ENCODE assay signal across 10 cellular contexts in the genomic region with DNA sequence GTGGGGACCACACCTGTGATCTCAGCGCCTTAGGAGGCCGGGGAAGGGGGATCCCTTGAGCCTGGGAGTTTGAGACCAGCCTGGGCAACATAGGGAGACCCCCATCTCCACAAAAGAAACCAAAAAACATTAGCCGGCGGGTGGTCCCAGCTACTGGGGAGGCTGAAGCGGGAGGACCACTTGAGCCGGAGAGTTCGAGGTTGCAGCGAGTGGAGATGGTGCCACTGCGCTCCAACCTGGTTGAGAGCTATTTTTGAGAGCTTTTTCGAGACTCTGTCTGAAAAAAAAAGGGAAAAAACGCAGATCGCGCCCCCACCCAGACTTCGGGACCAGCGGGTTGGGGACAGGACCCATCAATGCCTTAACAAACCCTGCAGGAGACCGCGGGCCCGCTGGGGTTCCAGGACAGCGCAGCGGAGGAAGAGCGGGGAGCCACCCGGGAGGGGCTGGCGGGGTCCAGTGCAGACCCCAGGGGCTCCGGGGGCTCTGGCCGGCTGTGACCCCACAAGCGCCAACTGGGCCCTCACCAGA. TPM values are rescaled to one million over a fixed set of nuclear protein-coding genes. Genes with fewer than 3 reads are reported as not detected.
A peak's percentile ranks its signal among the peaks of the same experiment; 100 is the strongest.
DNase-seq lines count a peak whose midpoint lies in the region; ATAC-seq and TF ChIP-seq lines count a peak whose summit lies in the region.
"Had no signal": no experiment of that assay in that cellular context is flagged by ENCODE, and none has a peak within 500 bp of the region (broad histone marks: within the 10 kb centered on the region; RNA-seq: fewer than 3 reads in every experiment).

No MANE protein-coding gene starts in this region.

- no peak overlapping the region for H3K56ac ChIP-seq in H9 (ENCODE audit: insufficient read length, low read depth, low read length)

- no CpG with 5 or more reads among the region's 26 CpGs for WGBS in H9 (ENCODE audit: extremely low coverage, insufficient read length, low lambda C conversion rate)
- WGBS in hepatocyte (ENCODE audit: low lambda C conversion rate, missing lambda C conversion rate), result 13% methylated on average over 24 of the region's 26 CpGs
- WGBS in psoas muscle, 3 donors, result 4 to 6% (median 6%) methylated on average over 23 to 26 of the region's 26 CpGs

- H2AK5ac ChIP-seq in H9 (ENCODE audit: insufficient read length, low read length), result no peak overlapping the region

- H2BK120ac ChIP-seq in H9 (ENCODE audit: low read depth, low read length, poor library complexity, severe bottlenecking), result no peak overlapping the region

- H4K20me1 ChIP-seq in H9 (ENCODE audit: control insufficient read depth, insufficient read depth, insufficient read length), result no peaks in the 10 kb centered on the region
- no peaks in the 10 kb centered on the region for H4K20me1 ChIP-seq in hepatocyte (ENCODE audit: insufficient read depth, poor library complexity, severe bottlenecking)

- peak overlapping the region; percentile 96 for H3K18ac ChIP-seq in H9 (ENCODE audit: insufficient read length, low read depth, low read length)

- no peaks in the 10 kb centered on the region for H3K9me3 Mint-ChIP-seq in H9

- H3K79me2 ChIP-seq in H9 (ENCODE audit: insufficient read depth, low read length), result no peaks in the 10 kb centered on the region
- no peaks in the 10 kb centered on the region for H3K79me2 ChIP-seq in hepatocyte

- no peak for ATAC-seq in psoas muscle

- H2BK5ac ChIP-seq in H9 (ENCODE audit: insufficient read length, low read length), result no peak overlapping the region

- H3K27ac ChIP-seq in H9 (ENCODE audit: insufficient read length, low read depth, low read length), result no peak overlapping the region
- H3K27ac ChIP-seq in hepatocyte, result no peak overlapping the region
- no peak overlapping the region for H3K27ac ChIP-seq in psoas muscle

- no peaks in the 10 kb centered on the region for H3K9me2 ChIP-seq in hepatocyte (replicated peaks; ENCODE audit: insufficient read depth)

- H3K14ac ChIP-seq in H9 (ENCODE audit: insufficient read depth, low read length), result peak overlapping the region; percentile 91

- H3K27me3 ChIP-seq in H9 (ENCODE audit: insufficient read depth, low read length) (peaks cover 16% of the 10 kb centered on the region; the same call in 1 of the 2 replicates), hepatocyte (peaks cover 56% of the 10 kb centered on the region), psoas muscle (ENCODE audit: insufficient read depth in 3 of 3, low read length in 2 of 3) (peaks cover 0 to 30% (median 25%) of the 10 kb centered on the region in 3 donors)

- H2BK15ac ChIP-seq in H9 (ENCODE audit: low read depth, low read length), result no peak overlapping the region

- H3K36me3 Mint-ChIP-seq in H9 (ENCODE audit: insufficient read depth in 1 of 3, low read depth in 3 of 3), result no peaks in the 10 kb centered on the region

- peaks cover 45% of the 10 kb centered on the region for H3K27me3 Mint-ChIP-seq in H9 (ENCODE audit: low read depth)

- peak overlapping the region; percentile 49 to 84 for H3K4me3 Mint-ChIP-seq in H9

- intact Hi-C loops in psoas muscle (cut with DNase I), result no loop called here

- H4K5ac ChIP-seq in H9 (ENCODE audit: insufficient read length, low read depth, low read length), result no peak overlapping the region

- no peak for TF ChIP-seq CTCF in H9 (conservative IDR thresholded peaks at IDR 0.05)
- TF ChIP-seq CTCF in hepatocyte (IDR thresholded peaks at IDR 0.05; ENCODE audit: poor library complexity), result no peak
- TF ChIP-seq CTCF in psoas muscle (IDR thresholded peaks at IDR 0.05), result no peak

- no peak overlapping the region for H2BK12ac ChIP-seq in H9 (ENCODE audit: insufficient read length, low read depth, low read length)

- no peak overlapping the region for H3K23ac ChIP-seq in H9 (ENCODE audit: insufficient read length, low read depth, low read length)

- no peak overlapping the region for H2AFZ ChIP-seq in H9 (ENCODE audit: low read length)
- H2AFZ ChIP-seq in hepatocyte, result no peak overlapping the region

- H3K4ac ChIP-seq in H9 (ENCODE audit: low read depth, low read length), result peak overlapping the region; percentile 73

- H3K4me1 ChIP-seq in H9 (ENCODE audit: insufficient read depth, low read length) (no peaks in the 10 kb centered on the region), hepatocyte (ENCODE audit: insufficient read depth) (peaks cover 25% of the 10 kb centered on the region), psoas muscle (no peaks in the 10 kb centered on the region)

- H3K9me3 ChIP-seq in H9 (ENCODE audit: control insufficient read depth, low read depth, low read length) (no peaks in the 10 kb centered on the region), hepatocyte (ENCODE audit: low read depth) (no peaks in the 10 kb centered on the region), psoas muscle (no peaks in the 10 kb centered on the region)

- H3K4me1 Mint-ChIP-seq in H9, result peaks cover 12 to 18% of the 10 kb centered on the region in 2 experiments

- no peak for DNase-seq in H9
- peak; percentile 15 for DNase-seq in RPMI8226
- DNase-seq in hepatocyte (ENCODE audit: low spot score), result no peak
- no peak for DNase-seq in psoas muscle
- no peak for DNase-seq in islet precursor cell
- no peak for DNase-seq in H4 (ENCODE audit: low spot score)
- DNase-seq in SHP77 treated with DMSO at 0.1 percent for 48 hours (lab: John Stamatoyannopoulos, UW), result no peak
- DNase-seq in GF-D8 (lab: John Stamatoyannopoulos, UW), result no peak
- DNase-seq: GDM1, NCI-H446 treated with DMSO at 0.1 percent for 48 hours had no signal

- H3K36me3 ChIP-seq in hepatocyte (replicated peaks; ENCODE audit: insufficient read depth, low read depth) (no peaks in the 10 kb centered on the region), psoas muscle (ENCODE audit: insufficient read depth in 1 of 2, low read depth in 1 of 2) (no peaks in the 10 kb centered on the region)

- no peak overlapping the region for H3K9ac ChIP-seq in H9 (ENCODE audit: extremely low read depth, insufficient read length, low read length)

- peak overlapping the region; percentile 73 for H3K4me2 ChIP-seq in H9 (ENCODE audit: insufficient read depth, insufficient read length, low read length)
- peak overlapping the region; percentile 78 for H3K4me2 ChIP-seq in hepatocyte

- H4K8ac ChIP-seq in H9 (replicated peaks; ENCODE audit: insufficient read length, low read depth, low read length), result no peak overlapping the region

- H3K79me1 ChIP-seq in H9 (ENCODE audit: insufficient read depth, low read depth, low read length, poor library complexity, severe bottlenecking), result no peaks in the 10 kb centered on the region

- peaks cover 20% of the 10 kb centered on the region for H3K23me2 ChIP-seq in H9 (ENCODE audit: insufficient read length, low read depth, low read length, poor library complexity, severe bottlenecking)

- H3T11ph ChIP-seq in H9 (ENCODE audit: low read length), result no peak overlapping the region

- H2BK20ac ChIP-seq in H9 (ENCODE audit: low read depth, low read length, poor library complexity, severe bottlenecking), result no peak overlapping the region

- H3K4me3 ChIP-seq in hepatocyte (no peak overlapping the region), psoas muscle (peak overlapping the region; percentile 59)

- no peak overlapping the region for H3K27ac Mint-ChIP-seq in H9

- peak overlapping the region; percentile 60 for H4K91ac ChIP-seq in H9 (ENCODE audit: insufficient read length, low read depth, low read length)

RNA-seq across cellular contexts. Expression of a gene that starts 0.8 kb away (rescaled TPM):
- total RNA-seq in H9 (2021) (5.9 and 6.8 TPM in 2 replicates), hepatocyte (1.8 and 3.0 TPM in 2 replicates), psoas muscle (1 to 10 TPM in 3 of 4 donors, under 1 TPM in 1; 0.38 to 3.5 (median 1.9) TPM)
- polyA plus RNA-seq in hepatocyte (2.4 and 5.5 TPM in 2 replicates), psoas muscle (1 to 10 TPM in 1 of 3 donors, under 1 TPM in 2; 0.62 to 1.1 (median 0.79) TPM)
- total RNA-seq in H4 (2014; rRNA removed; shearing (Covaris generic)), result 0.06 and 1.3 TPM in 2 replicates

RNA-seq across cellular contexts. Expression of a gene that starts 19.0 kb away (rescaled TPM):
- 58.8 and 65.0 TPM in 2 replicates for total RNA-seq in H9 (2021)
- total RNA-seq in hepatocyte, result 65.5 and 73.0 TPM in 2 replicates
- polyA plus RNA-seq in hepatocyte, result 137 and 138 TPM in 2 replicates
- 10 to 100 TPM; 40.0 to 55.3 (median 43.2) TPM for total RNA-seq in psoas muscle
- 100 to 1,000 TPM in 2 of 3 donors, 10 to 100 TPM in 1; 55.1 to 109 (median 107) TPM for polyA plus RNA-seq in psoas muscle
- total RNA-seq in H4 (2014; rRNA removed; shearing (Covaris generic)), result 41.5 and 53.8 TPM in 2 replicates

RNA-seq across cellular contexts. Expression of a gene that starts 19.0 kb away (rescaled TPM):
- 29.4 and 29.7 TPM in 2 replicates for total RNA-seq in H9 (2021)
- 70.1 and 76.6 TPM in 2 replicates for total RNA-seq in hepatocyte
- polyA plus RNA-seq in hepatocyte, result 133 and 161 TPM in 2 replicates
- 10 to 100 TPM; 27.9 to 36.6 (median 32.5) TPM for total RNA-seq in psoas muscle
- 10 to 100 TPM; 29.5 to 31.2 (median 30.7) TPM for polyA plus RNA-seq in psoas muscle
- 27.9 and 37.1 TPM in 2 replicates for total RNA-seq in H4 (2014; rRNA removed; shearing (Covaris generic))

RNA-seq across cellular contexts. Expression of a gene that starts 23.2 kb away (rescaled TPM):
- 286 and 290 TPM in 2 replicates for total RNA-seq in H9 (2021)
- total RNA-seq in hepatocyte, result 76.0 and 78.8 TPM in 2 replicates
- polyA plus RNA-seq in hepatocyte, result 150 and 183 TPM in 2 replicates
- total RNA-seq in psoas muscle, result 10 to 100 TPM; 46.2 to 71.7 (median 56.0) TPM
- polyA plus RNA-seq in psoas muscle, result 100 to 1,000 TPM in 1 of 3 donors, 10 to 100 TPM in 2; 49.8 to 101 (median 55.6) TPM
- 77.4 and 121 TPM in 2 replicates for total RNA-seq in H4 (2014; rRNA removed; shearing (Covaris generic))
